In the genomic region with DNA sequence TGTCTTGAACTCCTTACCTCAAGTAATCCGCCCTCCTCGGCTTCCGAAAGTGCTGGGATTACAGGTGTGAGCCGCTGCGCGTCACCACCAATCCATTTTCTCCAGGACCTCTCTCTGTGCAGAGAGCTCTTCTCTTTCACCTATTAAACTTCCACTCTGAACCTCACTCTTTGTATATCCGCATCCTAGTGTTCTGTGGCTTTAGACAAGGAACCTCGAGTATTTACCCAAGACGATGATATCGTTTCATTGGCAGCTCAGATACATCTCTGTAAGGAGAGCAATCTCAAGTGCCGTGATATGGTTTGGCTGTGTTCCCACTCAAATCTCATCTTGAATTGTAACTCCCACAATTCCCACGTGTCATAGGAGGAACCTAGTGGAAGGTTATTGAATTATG, we compare ENCODE assay signal across 13 cellular contexts.
"Had no signal": no experiment of that assay in that cellular context is flagged by ENCODE, and none has a peak within 500 bp of the region (broad histone marks: within the 10 kb centered on the region; RNA-seq: fewer than 3 reads in every experiment).

No MANE protein-coding gene starts in this region.

- H3K27me3 ChIP-seq: neural progenitor cell, pancreas, upper lobe of left lung had no signal

- H3K4me1 ChIP-seq: neural progenitor cell, pancreas had no signal

- DNase-seq: activated CD4-positive, alpha-beta T cell treated with anti-CD3 and anti-CD28 coated beads, Interleukin-2, amount 50 U/mL, for 1 hour; amygdala; effector CD4-positive, alpha-beta T cell; kidney; midbrain; pancreas; stimulated activated CD4-positive, alpha-beta T cell treated with anti-CD3 and anti-CD28 coated beads, Interleukin-4, amount 100 ng/mL, for 1 hour; stimulated activated CD8-positive, alpha-beta memory T cell treated with anti-CD3 and anti-CD28 coated beads, Interleukin-4, amount 100 ng/mL, for 48 hours; T-helper 2 cell had no signal

- H3K36me3 ChIP-seq: neural progenitor cell, pancreas, upper lobe of left lung had no signal

- H3K27ac ChIP-seq: neural progenitor cell, pancreas, upper lobe of left lung had no signal

- H3K4me3 ChIP-seq: neural progenitor cell, pancreas, upper lobe of left lung had no signal

- ATAC-seq: pancreas had no signal

- FAIRE-seq: frontal cortex, kidney, pancreas, TTC549 had no signal

- H3K9me3 ChIP-seq: pancreas had no signal
